Comparison of ENCODE assay signal across 8 cellular contexts in genomic region chr10:46255696-46256355, GRCh38. TPM values are rescaled to one million over a fixed set of nuclear protein-coding genes. Genes with fewer than 3 reads are reported as not detected.
DNase-seq lines count a peak whose midpoint lies in the region; ATAC-seq and TF ChIP-seq lines count a peak whose summit lies in the region.

No MANE protein-coding gene starts in this region.

- CTCF ChIA-PET in Caco-2 (lab: Charles Lee), result interaction anchor here (0.6 to 0.9 kb wide), 2 partner anchors 27 to 221 kb away, joined by 3 read pairs; no protein-coding TSS in a partner anchor
- CTCF ChIA-PET in HCT116 (lab: Charles Lee), result no interaction called here

- H3K4me2 ChIP-seq in HCT116 (ENCODE audit: low read length), result peak overlapping the region; percentile 29
- H3K4me2 ChIP-seq in hepatocyte, result no peak overlapping the region

- H3K27me3 ChIP-seq in Caco-2 (replicated peaks; ENCODE audit: control insufficient read depth, insufficient read depth, low read length) (no peaks in the 10 kb centered on the region), HCT116 (ENCODE audit: insufficient read depth, low read length) (no peaks in the 10 kb centered on the region), adrenal gland (no peaks in the 10 kb centered on the region), hepatocyte (no peaks in the 10 kb centered on the region)

- TF ChIP-seq POLR2A in HCT116 (IDR thresholded peaks at IDR 0.05; ENCODE audit: borderline replicate concordance, extremely low read depth, insufficient read depth, insufficient read length) (no peak), adrenal gland (IDR thresholded peaks at IDR 0.05) (no peak)

- no peak overlapping the region for H3K27ac Mint-ChIP-seq in Caco-2 (ENCODE audit: unreplicated experiment)

- peaks cover 7% of the 10 kb centered on the region for H3K4me1 Mint-ChIP-seq in Caco-2 (ENCODE audit: low read depth, unreplicated experiment)

- DNase-seq in Caco-2 (peak; percentile 82 to 90), HCT116 (ENCODE audit: low read depth, low spot score) (peak; percentile 54), RPMI7951 (ENCODE audit: low read depth) (peak; percentile 32), adrenal gland (peak; percentile 74 to 90 (median 84)), hepatocyte (ENCODE audit: low spot score) (peak; percentile 67)
- DNase-seq in stimulated activated CD4-positive, alpha-beta T cell treated with anti-CD3 and anti-CD28 coated beads, Interleukin-1b, Interleukin-23, amount 100 ng/mL, for 48 hours, result peak; percentile 54

- BruUV-seq in Caco-2 (replicated peaks; lab: Mats Ljungman, UMichigan) (no TSS peak), HCT116 (replicated peaks; lab: Mats Ljungman, UMichigan) (no TSS peak)

- H3K27ac ChIP-seq in HCT116 (ENCODE audit: low read depth, low read length) (no peak overlapping the region), adrenal gland (peak overlapping the region in 2 of 5 donors; percentile 48 to 67), hepatocyte (no peak overlapping the region)

- peaks cover 4% of the 10 kb centered on the region for H3K27me3 Mint-ChIP-seq in Caco-2 (ENCODE audit: insufficient read depth, unreplicated experiment)

- ATAC-seq in HCT116 (peak; percentile 100), HG03139 (IDR thresholded peaks at IDR 0.05; ENCODE audit: unreplicated experiment) (no peak), HG03025 (IDR thresholded peaks at IDR 0.05; ENCODE audit: low FRiP score, unreplicated experiment) (no peak)

- H3K9me3 ChIP-seq in Caco-2, result no peaks in the 10 kb centered on the region
- no peaks in the 10 kb centered on the region for H3K9me3 ChIP-seq in HCT116 (ENCODE audit: control insufficient read depth in 1 of 2, insufficient read depth in 1 of 2, low read depth in 1 of 2, low read length in 2 of 2)
- H3K9me3 ChIP-seq in adrenal gland (replicated peaks in 1 of 3), result no peaks in the 10 kb centered on the region
- H3K9me3 ChIP-seq in hepatocyte (ENCODE audit: low read depth), result no peaks in the 10 kb centered on the region

- POLR2A ChIA-PET in Caco-2 (lab: Charles Lee) (no interaction called here), HCT116 (lab: Charles Lee) (no interaction called here)

- intact Hi-C loops in Caco-2 (cut with micrococcal nuclease; ENCODE audit: unreplicated experiment), result no loop called here
- intact Hi-C loops in HCT116 (cut with micrococcal nuclease), result loop anchor here (10.0 kb wide), 1 partner anchor 1021 kb away; no protein-coding TSS in a partner anchor
- intact Hi-C loops in adrenal gland (cut with DNase I), result no loop called here

- peak; percentile 68 for TF ChIP-seq RAD21 in HCT116 (IDR thresholded peaks at IDR 0.05; ENCODE audit: low read depth)

- H3K9ac ChIP-seq in HCT116 (ENCODE audit: low read length), result no peak overlapping the region

- 21 to 34% (median 25%) methylated on average over 11 of the region's 11 CpGs for WGBS in adrenal gland, 4 donors
- 51% methylated on average over 11 of the region's 11 CpGs for WGBS in hepatocyte (ENCODE audit: low lambda C conversion rate, missing lambda C conversion rate)

- H3K36me3 Mint-ChIP-seq in Caco-2 (ENCODE audit: insufficient read depth, unreplicated experiment), result no peaks in the 10 kb centered on the region

- H3K9me2 ChIP-seq in HCT116 (ENCODE audit: insufficient read depth), result no peaks in the 10 kb centered on the region
- no peaks in the 10 kb centered on the region for H3K9me2 ChIP-seq in hepatocyte (replicated peaks; ENCODE audit: insufficient read depth)

- no peaks in the 10 kb centered on the region for H3K9me3 Mint-ChIP-seq in Caco-2 (ENCODE audit: unreplicated experiment)

- H2AFZ ChIP-seq in HCT116 (ENCODE audit: low read depth, low read length, poor library complexity, severe bottlenecking), result peak overlapping the region; percentile 40
- no peak overlapping the region for H2AFZ ChIP-seq in hepatocyte

- RAD21 ChIA-PET in HCT116 (lab: Charles Lee; ENCODE audit: low non-redundant PET in 1 of 2, low total read pairs in 2 of 2, uncharacterized antibody in 2 of 2, unreplicated experiment in 2 of 2), result no interaction called here

- TF ChIP-seq CTCF in Caco-2 (IDR thresholded peaks at IDR 0.05; ENCODE audit: insufficient read depth in 1 of 2, low read depth in 1 of 2, low read length in 1 of 2, severe bottlenecking in 1 of 2, unreplicated experiment in 1 of 2) (peak; percentile 87 to 97), HCT116 (IDR thresholded peaks at IDR 0.05 in 2 of 3, conservative IDR thresholded peaks at IDR 0.05 in 1 of 3; ENCODE audit: borderline replicate concordance in 1 of 3, insufficient read depth in 1 of 3, low read depth in 2 of 3, low read length in 2 of 3) (peak; percentile 59 to 86 (median 75); a peak in 5 of 6 replicates), adrenal gland (IDR thresholded peaks at IDR 0.05) (peak in 5 of 6 experiments; percentile 31 to 48 (median 37)), hepatocyte (IDR thresholded peaks at IDR 0.05; ENCODE audit: poor library complexity) (peak; percentile 46)

- H3K36me3 ChIP-seq in Caco-2 (ENCODE audit: control insufficient read depth, insufficient read depth, low read length) (no peaks in the 10 kb centered on the region), HCT116 (ENCODE audit: control insufficient read depth in 1 of 2, insufficient read depth in 2 of 2, low read length in 2 of 2) (no peaks in the 10 kb centered on the region), adrenal gland (replicated peaks in 1 of 2) (no peaks in the 10 kb centered on the region), hepatocyte (replicated peaks; ENCODE audit: insufficient read depth, low read depth) (no peaks in the 10 kb centered on the region)

- peaks cover 4% of the 10 kb centered on the region; the same call in 1 of the 2 replicates for H3K4me1 ChIP-seq in Caco-2
- H3K4me1 ChIP-seq in HCT116 (ENCODE audit: control insufficient read depth in 1 of 2, insufficient read depth in 2 of 2, low read length in 2 of 2), result peaks cover 5 to 6% of the 10 kb centered on the region in 2 experiments; a peak in 2 of 4 replicates
- H3K4me1 ChIP-seq in adrenal gland (replicated peaks in 1 of 2), result peaks cover 0 to 3% of the 10 kb centered on the region in 2 donors
- H3K4me1 ChIP-seq in hepatocyte (ENCODE audit: insufficient read depth), result no peaks in the 10 kb centered on the region

- H3K79me2 ChIP-seq in HCT116 (ENCODE audit: insufficient read depth, low read length) (no peaks in the 10 kb centered on the region), hepatocyte (no peaks in the 10 kb centered on the region)

- no peak overlapping the region for H3K4me3 Mint-ChIP-seq in Caco-2 (ENCODE audit: unreplicated experiment)

- H3K4me3 ChIP-seq in Caco-2 (ENCODE audit: low read depth, low read length), result no peak overlapping the region
- no peak overlapping the region for H3K4me3 ChIP-seq in HCT116 (replicated peaks in 1 of 2; ENCODE audit: low read depth in 1 of 2, low read length in 2 of 2)
- no peak overlapping the region for H3K4me3 ChIP-seq in adrenal gland
- no peak overlapping the region for H3K4me3 ChIP-seq in hepatocyte

- H4K20me1 ChIP-seq in HCT116 (ENCODE audit: insufficient read depth) (no peaks in the 10 kb centered on the region), hepatocyte (ENCODE audit: insufficient read depth, poor library complexity, severe bottlenecking) (no peaks in the 10 kb centered on the region)

TF ChIP-seq in HCT116, 20 proteins besides CTCF, POLR2A, EP300 and RAD21:
- TF ChIP-seq CEBPB (IDR thresholded peaks at IDR 0.05; ENCODE audit: low read depth), result no peak
- TF ChIP-seq EGR1 (IDR thresholded peaks at IDR 0.05; ENCODE audit: low read depth), result no peak
- no peak for TF ChIP-seq SP1 (IDR thresholded peaks at IDR 0.05; ENCODE audit: low read depth)
- TF ChIP-seq JUND (IDR thresholded peaks at IDR 0.05), result no peak
- TF ChIP-seq SIN3A (IDR thresholded peaks at IDR 0.05; ENCODE audit: low read depth), result no peak
- no peak for TF ChIP-seq ZFX (IDR thresholded peaks at IDR 0.05)
- peak; percentile 51 for TF ChIP-seq YY1 (IDR thresholded peaks at IDR 0.05; ENCODE audit: extremely low read depth, insufficient replicate concordance, low read depth, low read length)

RNA-seq across cellular contexts. Expression of gene ANTXRL, which starts 31.0 kb away (rescaled TPM):
- total RNA-seq in Caco-2 (2022) (not detected in 2 replicates), HCT116 (2021; ENCODE audit: unreplicated experiment) (not detected), adrenal gland (1 to 10 TPM in 1 of 8 donors, under 1 TPM in 3, not detected in 4; 0.11 to 1.3 (median 0.65) TPM), hepatocyte (not detected in 2 replicates)
- polyA plus RNA-seq in HCT116 (2012), result not detected in 2 replicates
- not detected in 2 replicates for total RNA-seq in RPMI7951 (2014; rRNA removed; shearing (Covaris generic))
- polyA plus RNA-seq in adrenal gland (under 1 TPM in 2 of 3 donors, not detected in 1; 0.34 to 0.40 TPM), hepatocyte (not detected in 2 replicates)

Comparison
In these comparisons a context has a peak if more than half of its experiments do, and no peak if none do; other contexts are left out.
1. DNase-seq: peak in every context shown above with its lines; median percentile 86 in Caco-2; 84 in adrenal gland; 67 in hepatocyte; 54 in HCT116; 54 in stimulated activated CD4-positive, alpha-beta T cell treated with anti-CD3 and anti-CD28 coated beads, Interleukin-1b, Interleukin-23, amount 100 ng/mL, for 48 hours; 32 in RPMI7951.
2. CTCF ChIP-seq: peak in every context shown above with its lines; median percentile 92 in Caco-2; 75 in HCT116; 46 in hepatocyte; 37 in adrenal gland.